Comparison of ENCODE assay signal across 23 cellular contexts in the genomic region with DNA sequence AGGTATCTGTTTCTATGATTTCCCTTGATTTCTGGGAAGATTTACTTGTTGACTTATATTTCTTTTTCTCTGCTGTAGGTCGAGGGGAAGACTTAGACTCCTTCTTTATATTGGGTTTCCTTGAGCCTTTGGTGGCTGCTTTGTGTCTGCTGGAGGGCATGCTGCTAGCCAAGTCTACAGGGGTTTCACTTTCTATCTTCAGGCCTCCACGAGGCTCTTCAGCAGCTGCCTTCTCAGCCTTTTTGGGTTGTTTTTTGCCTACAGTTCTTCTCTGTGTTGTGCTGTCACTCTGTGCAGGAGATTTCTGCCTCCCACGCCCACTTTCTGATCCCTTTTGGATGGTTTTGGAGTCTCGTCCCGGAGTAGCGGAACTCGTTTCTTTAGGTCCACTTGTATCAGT. TPM values are rescaled to one million over a fixed set of nuclear protein-coding genes. Genes with fewer than 3 reads are reported as not detected.
DNase-seq lines count a peak whose midpoint lies in the region; ATAC-seq and FAIRE-seq lines count a peak whose summit lies in the region.
"Had no signal": no experiment of that assay in that cellular context is flagged by ENCODE, and none has a peak within 500 bp of the region (broad histone marks: within the 10 kb centered on the region; RNA-seq: fewer than 3 reads in every experiment).

No MANE protein-coding gene starts in this region.

- peaks cover 42% of the 10 kb centered on the region for H3K36me3 Mint-ChIP-seq in activated CD4-positive, alpha-beta T cell treated with anti-CD3 and anti-CD28 coated beads for 36 hours (ENCODE audit: low read depth)
- H3K36me3 Mint-ChIP-seq in activated T-helper 1 cell treated with anti-CD3 and anti-CD28 coated beads, Interleukin-12 subunit alpha, Interleukin-12 subunit beta, Interleukin-2, Interleukin-4 antibody, amounts not matched to agents 30 ng/mL and 10 ng/mL and 1 ng/mL, durations not matched to agents 14 hours and 24 hours and 36 hours (ENCODE audit: low read depth), result peaks cover 58% of the 10 kb centered on the region

- H3K4me3 Mint-ChIP-seq in activated CD4-positive, alpha-beta T cell treated with anti-CD3 and anti-CD28 coated beads for 36 hours, result no peak overlapping the region
- H3K4me3 Mint-ChIP-seq in activated T-helper 1 cell treated with anti-CD3 and anti-CD28 coated beads, Interleukin-12 subunit alpha, Interleukin-12 subunit beta, Interleukin-2, Interleukin-4 antibody, amounts not matched to agents 30 ng/mL and 10 ng/mL and 1 ng/mL, durations not matched to agents 14 hours and 24 hours and 36 hours, result no peak overlapping the region
- H3K4me3 Mint-ChIP-seq: activated naive CD4-positive, alpha-beta T cell treated with anti-CD3 and anti-CD28 coated beads for 36 hours; naive B cell had no signal

- POLR2A ChIA-PET in activated CD4-positive, alpha-beta T cell treated with anti-CD3 and anti-CD28 coated beads for 36 hours (lab: Charles Lee), result no interaction called here

- peaks cover 3% of the 10 kb centered on the region for H3K4me1 Mint-ChIP-seq in activated CD4-positive, alpha-beta T cell treated with anti-CD3 and anti-CD28 coated beads for 36 hours
- H3K4me1 Mint-ChIP-seq in activated T-helper 1 cell treated with anti-CD3 and anti-CD28 coated beads, Interleukin-12 subunit alpha, Interleukin-12 subunit beta, Interleukin-2, Interleukin-4 antibody, amounts not matched to agents 30 ng/mL and 10 ng/mL and 1 ng/mL, durations not matched to agents 14 hours and 24 hours and 36 hours (ENCODE audit: low read depth), result peaks cover 22% of the 10 kb centered on the region

- H3K27me3 Mint-ChIP-seq in activated CD4-positive, alpha-beta T cell treated with anti-CD3 and anti-CD28 coated beads for 36 hours, result no peaks in the 10 kb centered on the region
- H3K27me3 Mint-ChIP-seq in activated T-helper 1 cell treated with anti-CD3 and anti-CD28 coated beads, Interleukin-12 subunit alpha, Interleukin-12 subunit beta, Interleukin-2, Interleukin-4 antibody, amounts not matched to agents 30 ng/mL and 10 ng/mL and 1 ng/mL, durations not matched to agents 14 hours and 24 hours and 36 hours (ENCODE audit: insufficient read depth), result no peaks in the 10 kb centered on the region
- H3K27me3 Mint-ChIP-seq: naive B cell had no signal

- ATAC-seq in activated CD4-positive, alpha-beta T cell treated with anti-CD3 and anti-CD28 coated beads for 36 hours, result no peak
- ATAC-seq in left colon (peak; percentile 5), GM21723 (IDR thresholded peaks at IDR 0.05; ENCODE audit: unreplicated experiment) (no peak), HG03439 (IDR thresholded peaks at IDR 0.05; ENCODE audit: unreplicated experiment) (no peak)
- ATAC-seq: lower lobe of right lung; SK-N-SH treated with all-trans-retinoic acid at 6 μM for 48 hours; stimulated activated naive CD8-positive, alpha-beta T cell treated with anti-CD3 and anti-CD28 coated beads, Interleukin-15, Interleukin-2, amounts not matched to agents 100 U/mL and 50 U/mL, for 24 hours; upper lobe of right lung had no signal

- DNase-seq in activated CD4-positive, alpha-beta T cell treated with anti-CD3 and anti-CD28 coated beads for 36 hours, result no peak
- DNase-seq in activated CD4-positive, alpha-beta T cell treated with anti-CD3 and anti-CD28 coated beads, Interleukin-2, amount 50 U/mL, for 48 hours, result no peak
- DNase-seq in GM19239 (ENCODE audit: insufficient read length, low spot score) (peak; percentile 3), left colon (no peak)
- no peak for DNase-seq in activated T-helper 1 cell treated with anti-CD3 and anti-CD28 coated beads, Interleukin-12 subunit alpha, Interleukin-12 subunit beta, Interleukin-2, Interleukin-4 antibody, amounts not matched to agents 30 ng/mL and 10 ng/mL and 1 ng/mL, durations not matched to agents 14 hours and 24 hours and 36 hours (ENCODE audit: low spot score)
- no peak for DNase-seq in stimulated activated CD4-positive, alpha-beta T cell treated with anti-CD3 and anti-CD28 coated beads, Interleukin-4, amount 100 ng/mL, for 4 hours
- DNase-seq: activated naive CD4-positive, alpha-beta T cell treated with anti-CD3 and anti-CD28 coated beads for 36 hours; C1 segment of cervical spinal cord; caudate nucleus; effector CD8-positive, alpha-beta T cell; lower lobe of right lung; naive B cell; NCI-H2081 treated with DMSO at 0.1 percent for 48 hours; NCI-H526 treated with DMSO at 0.1 percent for 48 hours; PC-9; stimulated activated CD4-positive, alpha-beta T cell treated with anti-CD3 and anti-CD28 coated beads, Interleukin-12 subunit alpha, Interleukin-12 subunit beta, amount 100 ng/mL, for 4 hours; stimulated activated naive CD8-positive, alpha-beta T cell treated with anti-CD3 and anti-CD28 coated beads, Interleukin-15, Interleukin-2, amounts not matched to agents 100 U/mL and 50 U/mL, for 24 hours; upper lobe of right lung had no signal

- H3K27ac Mint-ChIP-seq in activated CD4-positive, alpha-beta T cell treated with anti-CD3 and anti-CD28 coated beads for 36 hours, result peak overlapping the region; percentile 62
- peak overlapping the region; percentile 83 for H3K27ac Mint-ChIP-seq in activated T-helper 1 cell treated with anti-CD3 and anti-CD28 coated beads, Interleukin-12 subunit alpha, Interleukin-12 subunit beta, Interleukin-2, Interleukin-4 antibody, amounts not matched to agents 30 ng/mL and 10 ng/mL and 1 ng/mL, durations not matched to agents 14 hours and 24 hours and 36 hours
- H3K27ac Mint-ChIP-seq: activated naive CD4-positive, alpha-beta T cell treated with anti-CD3 and anti-CD28 coated beads for 36 hours had no signal

- peak; percentile 58 for FAIRE-seq in GM19239 (lab: Jason Lieb, UNC)
- FAIRE-seq: GM18507 had no signal

- intact Hi-C loops in activated CD4-positive, alpha-beta T cell treated with anti-CD3 and anti-CD28 coated beads for 36 hours (cut with DNase I, micrococcal nuclease), result no loop called here
- intact Hi-C loops in activated T-helper 1 cell treated with anti-CD3 and anti-CD28 coated beads, Interleukin-12 subunit alpha, Interleukin-12 subunit beta, Interleukin-2, Interleukin-4 antibody, amounts not matched to agents 30 ng/mL and 10 ng/mL and 1 ng/mL, durations not matched to agents 14 hours and 24 hours and 36 hours (cut with micrococcal nuclease), result loop anchor here (10.0 kb wide), 1 partner anchor 128 kb away; a partner anchor contains a TSS
- intact Hi-C loops in left colon (cut with DNase I, micrococcal nuclease), result no loop called here

- CTCF ChIA-PET in activated CD4-positive, alpha-beta T cell treated with anti-CD3 and anti-CD28 coated beads for 36 hours (lab: Charles Lee), result interaction anchor here (1.1 to 1.8 kb wide), 3 partner anchors 13 to 1735 kb away, joined by 3 to 5 read pairs (median 4); no protein-coding TSS in a partner anchor

- no peaks in the 10 kb centered on the region for H3K9me3 Mint-ChIP-seq in activated CD4-positive, alpha-beta T cell treated with anti-CD3 and anti-CD28 coated beads for 36 hours (ENCODE audit: low read depth)
- H3K9me3 Mint-ChIP-seq in activated T-helper 1 cell treated with anti-CD3 and anti-CD28 coated beads, Interleukin-12 subunit alpha, Interleukin-12 subunit beta, Interleukin-2, Interleukin-4 antibody, amounts not matched to agents 30 ng/mL and 10 ng/mL and 1 ng/mL, durations not matched to agents 14 hours and 24 hours and 36 hours, result no peaks in the 10 kb centered on the region
- H3K9me3 Mint-ChIP-seq: activated naive CD4-positive, alpha-beta T cell treated with anti-CD3 and anti-CD28 coated beads for 36 hours; naive B cell had no signal

RNA-seq across cellular contexts. Expression of a gene that starts 23.2 kb away (rescaled TPM):
- total RNA-seq in activated CD4-positive, alpha-beta T cell treated with anti-CD3 and anti-CD28 coated beads for 36 hours, result 1 to 10 TPM; 2.5 to 3.1 TPM
- total RNA-seq in activated T-helper 1 cell treated with anti-CD3 and anti-CD28 coated beads, Interleukin-12 subunit alpha, Interleukin-12 subunit beta, Interleukin-2, Interleukin-4 antibody, amounts not matched to agents 30 ng/mL and 10 ng/mL and 1 ng/mL, durations not matched to agents 14 hours and 24 hours and 36 hours, result 3.9 and 4.9 TPM in 2 replicates
- total RNA-seq in left colon, result 10 to 100 TPM in 1 of 2 donors, 1 to 10 TPM in 1; 2.9 to 10.7 TPM

RNA-seq across cellular contexts. Expression of a gene that starts 30.2 kb away (rescaled TPM):
- 100 to 1,000 TPM; 299 to 537 TPM for total RNA-seq in activated CD4-positive, alpha-beta T cell treated with anti-CD3 and anti-CD28 coated beads for 36 hours
- total RNA-seq in activated T-helper 1 cell treated with anti-CD3 and anti-CD28 coated beads, Interleukin-12 subunit alpha, Interleukin-12 subunit beta, Interleukin-2, Interleukin-4 antibody, amounts not matched to agents 30 ng/mL and 10 ng/mL and 1 ng/mL, durations not matched to agents 14 hours and 24 hours and 36 hours, result 410 and 425 TPM in 2 replicates
- total RNA-seq in left colon, result 100 to 1,000 TPM; 769 to 906 TPM

RNA-seq across cellular contexts. Expression of a gene that starts 30.4 kb away (rescaled TPM):
- total RNA-seq in activated CD4-positive, alpha-beta T cell treated with anti-CD3 and anti-CD28 coated beads for 36 hours, result under 1 TPM; 0.41 to 0.69 TPM
- total RNA-seq in activated T-helper 1 cell treated with anti-CD3 and anti-CD28 coated beads, Interleukin-12 subunit alpha, Interleukin-12 subunit beta, Interleukin-2, Interleukin-4 antibody, amounts not matched to agents 30 ng/mL and 10 ng/mL and 1 ng/mL, durations not matched to agents 14 hours and 24 hours and 36 hours, result 0.32 and 0.57 TPM in 2 replicates
- under 1 TPM; 0.09 to 0.50 TPM for total RNA-seq in left colon
- total RNA-seq: fibroblast of villous mesenchyme had no signal
